ENCODE assay signal across 22 cellular contexts in the genomic region with DNA sequence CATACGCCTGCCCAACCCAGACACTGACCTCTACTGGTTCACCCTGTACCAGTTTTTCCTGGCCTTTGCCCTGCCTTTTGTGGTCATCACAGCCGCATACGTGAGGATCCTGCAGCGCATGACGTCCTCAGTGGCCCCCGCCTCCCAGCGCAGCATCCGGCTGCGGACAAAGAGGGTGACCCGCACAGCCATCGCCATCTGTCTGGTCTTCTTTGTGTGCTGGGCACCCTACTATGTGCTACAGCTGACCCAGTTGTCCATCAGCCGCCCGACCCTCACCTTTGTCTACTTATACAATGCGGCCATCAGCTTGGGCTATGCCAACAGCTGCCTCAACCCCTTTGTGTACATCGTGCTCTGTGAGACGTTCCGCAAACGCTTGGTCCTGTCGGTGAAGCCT. TPM values are rescaled to one million over a fixed set of nuclear protein-coding genes. Genes with fewer than 3 reads are reported as not detected.
"Had no signal": no experiment of that assay in that cellular context is flagged by ENCODE, and none has a peak within 500 bp of the region (broad histone marks: within the 10 kb centered on the region; RNA-seq: fewer than 3 reads in every experiment).

No MANE protein-coding gene starts in this region.

- H3K27ac ChIP-seq: ovary, thoracic aorta had no signal

- H3K4me3 ChIP-seq: ovary, thoracic aorta had no signal

- ATAC-seq: activated CD8-positive, alpha-beta memory T cell treated with anti-CD3 and anti-CD28 coated beads, Interleukin-2, amount 10 ng/mL, durations not matched to agents 7 days and 5 days; foreskin keratinocyte; left ventricle myocardium superior; sciatic nerve; SK-N-SH treated with all-trans-retinoic acid at 6 μM for 48 hours had no signal

- H3K27ac Mint-ChIP-seq: activated B cell treated with CpG ODN at 0.5 μM for 24 hours; activated CD8-positive, alpha-beta memory T cell treated with anti-CD3 and anti-CD28 coated beads, Interleukin-2, amount 10 ng/mL, durations not matched to agents 7 days and 5 days; dendritic cell treated with granulocyte-macrophage colony-stimulating factor and Interleukin-4, amounts not matched to agents 40 ng/mL and 50 ng/mL, for 4 days; memory B cell had no signal

- H3K4me3 Mint-ChIP-seq: activated B cell treated with CpG ODN at 0.5 μM for 24 hours; activated CD8-positive, alpha-beta memory T cell treated with anti-CD3 and anti-CD28 coated beads, Interleukin-2, amount 10 ng/mL, durations not matched to agents 7 days and 5 days; dendritic cell treated with granulocyte-macrophage colony-stimulating factor and Interleukin-4, amounts not matched to agents 40 ng/mL and 50 ng/mL, for 4 days; memory B cell; nephron had no signal

- H3K9me3 Mint-ChIP-seq: activated B cell treated with CpG ODN at 0.5 μM for 24 hours; dendritic cell treated with granulocyte-macrophage colony-stimulating factor and Interleukin-4, amounts not matched to agents 40 ng/mL and 50 ng/mL, for 4 days; memory B cell had no signal

- H3K9me3 ChIP-seq: ovary, thoracic aorta had no signal

- H3K36me3 ChIP-seq: ovary, thoracic aorta had no signal

- H3K36me3 Mint-ChIP-seq: activated CD8-positive, alpha-beta memory T cell treated with anti-CD3 and anti-CD28 coated beads, Interleukin-2, amount 10 ng/mL, durations not matched to agents 7 days and 5 days; memory B cell had no signal

- H3K27me3 ChIP-seq: ovary had no signal

- DNase-seq: activated B cell treated with CpG ODN at 0.5 μM for 24 hours; activated CD4-positive, alpha-beta T cell treated with anti-CD3 and anti-CD28 coated beads, Interleukin-2, amount 50 U/mL, for 4 hours; activated CD8-positive, alpha-beta memory T cell treated with anti-CD3 and anti-CD28 coated beads, Interleukin-2, amount 10 ng/mL, durations not matched to agents 7 days and 5 days; activated gamma-delta T cell; activated T-cell treated with anti-CD3 and anti-CD28 coated beads, Interleukin-2, amount 50 U/mL, for 1 hour; aorta; effector memory CD4-positive, alpha-beta T cell; foreskin keratinocyte; glutamatergic neuron; left ventricle myocardium superior; ovary; stimulated activated CD4-positive, alpha-beta T cell treated with anti-CD3 and anti-CD28 coated beads, Interleukin-1b, Interleukin-23, amount 100 ng/mL, for 48 hours; T-helper 2 cell had no signal

RNA-seq across cellular contexts. Expression of a gene that starts 2.2 kb away (rescaled TPM):
- total RNA-seq: activated B cell treated with CpG ODN at 0.5 μM for 24 hours; activated CD8-positive, alpha-beta memory T cell treated with anti-CD3 and anti-CD28 coated beads, Interleukin-2, amount 10 ng/mL, durations not matched to agents 7 days and 5 days; bronchial epithelial cell; pulmonary artery endothelial cell; ureter had no signal
- polyA plus RNA-seq: aorta had no signal
